In genomic region chr18:59760212-59760997, GRCh38 we compare ENCODE assay signal across 30 cellular contexts.
"Had no signal": no experiment of that assay in that cellular context is flagged by ENCODE, and none has a peak within 500 bp of the region (broad histone marks: within the 10 kb centered on the region; RNA-seq: fewer than 3 reads in every experiment).

No MANE protein-coding gene starts in this region.

- H3K9me3 Mint-ChIP-seq: activated B cell treated with CpG ODN at 0.5 μM for 24 hours; activated CD4-positive, alpha-beta memory T cell treated with anti-CD3 and anti-CD28 coated beads for 36 hours; activated naive CD4-positive, alpha-beta T cell treated with anti-CD3 and anti-CD28 coated beads, Interleukin-2, amount 50 U/mL, for 72 hours; activated T-cell treated with anti-CD3 and anti-CD28 coated beads, Interleukin-2, amount 50 U/mL, for 4 hours; activated T-helper 1 cell treated with anti-CD3 and anti-CD28 coated beads, Interleukin-12 subunit alpha, Interleukin-12 subunit beta, Interleukin-2, Interleukin-4 antibody, amounts not matched to agents 30 ng/mL and 10 ng/mL and 1 ng/mL, durations not matched to agents 14 hours and 24 hours and 36 hours had no signal

- H3K4me3 Mint-ChIP-seq: activated B cell treated with CpG ODN at 0.5 μM for 24 hours; activated CD4-positive, alpha-beta memory T cell treated with anti-CD3 and anti-CD28 coated beads for 36 hours; activated naive CD4-positive, alpha-beta T cell treated with anti-CD3 and anti-CD28 coated beads for 36 hours; activated T-cell treated with anti-CD3 and anti-CD28 coated beads, Interleukin-2, amount 50 U/mL, for 4 hours; activated T-helper 1 cell treated with anti-CD3 and anti-CD28 coated beads, Interleukin-12 subunit alpha, Interleukin-12 subunit beta, Interleukin-2, Interleukin-4 antibody, amounts not matched to agents 30 ng/mL and 10 ng/mL and 1 ng/mL, durations not matched to agents 14 hours and 24 hours and 36 hours; T-cell; T-helper 17 cell had no signal

- H3K27ac Mint-ChIP-seq: activated B cell treated with CpG ODN at 0.5 μM for 24 hours; activated CD4-positive, alpha-beta memory T cell treated with anti-CD3 and anti-CD28 coated beads for 36 hours; activated naive CD4-positive, alpha-beta T cell treated with anti-CD3 and anti-CD28 coated beads for 36 hours; activated naive CD4-positive, alpha-beta T cell treated with anti-CD3 and anti-CD28 coated beads, Interleukin-2, amount 50 U/mL, for 72 hours; activated T-helper 1 cell treated with anti-CD3 and anti-CD28 coated beads, Interleukin-12 subunit alpha, Interleukin-12 subunit beta, Interleukin-2, Interleukin-4 antibody, amounts not matched to agents 30 ng/mL and 10 ng/mL and 1 ng/mL, durations not matched to agents 14 hours and 24 hours and 36 hours; T-cell; T-helper 17 cell had no signal

- ATAC-seq: activated naive CD4-positive, alpha-beta T cell treated with anti-CD3 and anti-CD28 coated beads, Interleukin-2, amount 50 U/mL, for 72 hours; activated T-cell treated with anti-CD3 and anti-CD28 coated beads, Interleukin-2, amount 50 U/mL, for 4 hours; body of pancreas; Panc1; Right ventricle myocardium inferior; SK-N-SH treated with all-trans-retinoic acid at 6 μM for 48 hours; T-cell; T-helper 17 cell had no signal

- H3K4me1 Mint-ChIP-seq: activated B cell treated with CpG ODN at 0.5 μM for 24 hours, T-cell, T-helper 17 cell had no signal

- H3K36me3 ChIP-seq: adrenal gland, breast epithelium had no signal

- H3K36me3 Mint-ChIP-seq: activated CD4-positive, alpha-beta memory T cell treated with anti-CD3 and anti-CD28 coated beads for 36 hours; activated naive CD4-positive, alpha-beta T cell treated with anti-CD3 and anti-CD28 coated beads, Interleukin-2, amount 50 U/mL, for 72 hours; T-cell had no signal

- DNase-seq: activated B cell treated with CpG ODN at 0.5 μM for 24 hours; activated CD4-positive, alpha-beta memory T cell treated with anti-CD3 and anti-CD28 coated beads for 36 hours; activated CD4-positive, alpha-beta T cell treated with anti-CD3 and anti-CD28 coated beads for 4 hours; activated CD4-positive, alpha-beta T cell treated with anti-CD3 and anti-CD28 coated beads, Interleukin-2, amount 50 U/mL, for 1 hour; activated CD4-positive, CD25-positive, alpha-beta regulatory T cell treated with anti-CD3 and anti-CD28 coated beads, Interleukin-2, amount 50 U/mL, for 72 hours; activated CD8-positive, alpha-beta memory T cell treated with anti-CD3 and anti-CD28 coated beads, Interleukin-2, amount 50 U/mL, for 4 hours; activated gamma-delta T cell treated with Interleukin-2 at 50 U/mL for 16 hours; activated naive CD4-positive, alpha-beta T cell treated with anti-CD3 and anti-CD28 coated beads for 36 hours; activated T-cell treated with anti-CD3 and anti-CD28 coated beads for 4 hours; activated T-cell treated with anti-CD3 and anti-CD28 coated beads, Interleukin-2, amount 50 U/mL, for 4 hours; adrenal gland; body of pancreas; caudate nucleus; NCI-H1105; NCI-H1436; NCI-H1694; NCI-H2029; NCI-H345; NCI-H524 treated with DMSO at 0.1 percent for 48 hours; RPMI8226; SIG-M5; T-cell; T-helper 17 cell; T-helper 9 cell had no signal

- H3K4me3 ChIP-seq: adrenal gland, body of pancreas, breast epithelium had no signal

- H3K27me3 ChIP-seq: adrenal gland, body of pancreas, breast epithelium had no signal
